ENCODE assay signal across 10 cellular contexts in the genomic region with DNA sequence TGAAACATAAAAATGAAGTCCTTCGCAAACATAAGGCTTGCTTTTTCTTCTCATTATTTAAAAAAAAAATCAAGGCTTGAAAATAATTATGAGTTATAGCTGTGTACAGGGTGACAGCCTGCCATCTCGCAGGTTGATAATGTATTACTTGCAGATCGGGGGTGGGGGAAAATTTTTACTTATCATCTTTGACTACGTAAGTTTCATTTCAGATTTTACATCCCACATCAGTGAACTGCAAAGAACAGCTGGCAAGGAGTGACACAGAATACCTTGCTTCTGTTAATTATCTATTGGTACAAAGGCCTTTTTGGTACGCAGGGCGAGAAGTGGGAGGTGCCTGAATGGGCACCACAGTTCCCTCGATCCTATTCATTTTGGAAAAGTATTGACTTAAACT. TPM values are rescaled to one million over a fixed set of nuclear protein-coding genes. Genes with fewer than 3 reads are reported as not detected.
"Had no signal": no experiment of that assay in that cellular context is flagged by ENCODE, and none has a peak within 500 bp of the region (broad histone marks: within the 10 kb centered on the region; RNA-seq: fewer than 3 reads in every experiment).

No MANE protein-coding gene starts in this region.

- H3K9me3 ChIP-seq: HAP-1 had no signal

- H3K36me3 ChIP-seq: HAP-1 had no signal

- DNase-seq: GM23248, GOT3, H7, H9, HCEC 1CT, HFFc6 had no signal

- H3K4me1 ChIP-seq: HAP-1 had no signal

- H3K4me3 Mint-ChIP-seq: GM23338, H9, HFFc6 had no signal

- H3K27ac Mint-ChIP-seq: GM23338, H9, HFFc6 had no signal

- ATAC-seq: GM23338, HCT116 had no signal

- H3K9me3 Mint-ChIP-seq: GM23338, H9, HFFc6 had no signal

- H3K27ac ChIP-seq: GM23248 had no signal

- H3K4me3 ChIP-seq: GM23248, GM23338, HAP-1 had no signal

RNA-seq across cellular contexts. Expression of a gene that starts 59.0 kb away (rescaled TPM):
- total RNA-seq: H4 had no signal
